16 cellular contexts compared by ENCODE assay signal in the genomic region with DNA sequence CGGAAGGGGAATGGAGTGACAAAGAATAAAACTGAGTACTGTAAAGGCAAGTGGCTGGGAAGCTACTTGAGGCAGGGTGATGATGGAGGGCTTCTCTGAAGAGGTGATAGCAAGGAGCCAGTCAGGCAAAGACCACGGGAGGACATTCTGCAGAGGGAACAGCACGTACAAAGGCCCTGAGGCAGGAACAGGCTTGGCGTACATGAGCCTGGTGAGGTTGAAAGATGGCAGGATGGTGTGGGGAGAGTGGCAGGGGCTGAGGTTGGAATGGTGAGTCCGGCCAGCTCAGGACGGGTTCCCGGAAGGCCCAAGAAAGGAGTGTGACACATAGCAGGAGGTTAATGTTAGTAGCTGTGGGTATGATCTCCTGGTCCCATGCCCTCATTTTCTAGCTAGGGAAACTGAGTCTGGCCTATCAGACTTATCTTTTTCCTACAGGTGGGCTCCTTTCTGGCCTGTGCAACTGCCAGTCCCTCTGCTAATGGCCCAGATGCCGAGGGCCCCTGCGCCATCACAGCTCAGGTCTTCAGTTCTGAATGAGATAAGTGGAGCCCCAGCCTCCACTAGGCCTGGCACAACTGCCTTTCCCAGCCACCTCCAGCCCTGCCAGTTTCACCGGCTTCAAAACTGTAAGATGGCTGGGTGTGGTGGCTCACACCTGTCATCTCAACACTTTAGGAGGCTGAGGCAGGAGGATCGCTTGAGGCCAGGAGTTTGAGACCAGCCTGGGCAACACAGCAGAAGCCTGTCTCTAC.
"Had no signal": no experiment of that assay in that cellular context is flagged by ENCODE, and none has a peak within 500 bp of the region (broad histone marks: within the 10 kb centered on the region; RNA-seq: fewer than 3 reads in every experiment).

No MANE protein-coding gene starts in this region.

- H3K9me3 Mint-ChIP-seq: activated B cell treated with CpG ODN at 0.5 μM for 24 hours; activated CD4-positive, alpha-beta memory T cell treated with anti-CD3 and anti-CD28 coated beads for 36 hours; activated naive CD4-positive, alpha-beta T cell treated with anti-CD3 and anti-CD28 coated beads, Interleukin-2, amount 10 ng/mL, durations not matched to agents 7 days and 5 days; central memory CD8-positive, alpha-beta T cell had no signal

- H3K27ac ChIP-seq: brain microvascular endothelial cell, cardiac muscle cell, Peyer's patch, RWPE1, VCaP had no signal

- H3K9me3 ChIP-seq: MG63, Peyer's patch had no signal

- DNase-seq: KG1, NCI-H1048, NCI-H2081 treated with DMSO at 0.1 percent for 48 hours, NCI-H446 treated with DMSO at 0.1 percent for 48 hours had no signal

- H3K4me1 ChIP-seq: Peyer's patch had no signal

- H3K36me3 Mint-ChIP-seq: activated CD4-positive, alpha-beta memory T cell treated with anti-CD3 and anti-CD28 coated beads for 36 hours; activated naive CD4-positive, alpha-beta T cell treated with anti-CD3 and anti-CD28 coated beads, Interleukin-2, amount 10 ng/mL, durations not matched to agents 7 days and 5 days; activated naive CD8-positive, alpha-beta T cell had no signal

- H3K36me3 ChIP-seq: brain microvascular endothelial cell, cardiac muscle cell, MG63, Peyer's patch had no signal

- H3K4me3 Mint-ChIP-seq: activated B cell treated with CpG ODN at 0.5 μM for 24 hours; activated CD4-positive, alpha-beta memory T cell treated with anti-CD3 and anti-CD28 coated beads for 36 hours; activated naive CD4-positive, alpha-beta T cell treated with anti-CD3 and anti-CD28 coated beads, Interleukin-2, amount 10 ng/mL, durations not matched to agents 7 days and 5 days; activated naive CD8-positive, alpha-beta T cell; activated naive CD8-positive, alpha-beta T cell treated with anti-CD3 and anti-CD28 coated beads, Interleukin-2, amount 50 U/mL, for 24 hours; central memory CD8-positive, alpha-beta T cell had no signal

- H3K4me3 ChIP-seq: cardiac muscle cell, MG63, Peyer's patch had no signal

- H3K27me3 ChIP-seq: MG63, Peyer's patch had no signal

- H3K27ac Mint-ChIP-seq: activated B cell treated with CpG ODN at 0.5 μM for 24 hours; activated CD4-positive, alpha-beta memory T cell treated with anti-CD3 and anti-CD28 coated beads for 36 hours; activated naive CD4-positive, alpha-beta T cell treated with anti-CD3 and anti-CD28 coated beads, Interleukin-2, amount 10 ng/mL, durations not matched to agents 7 days and 5 days; activated naive CD8-positive, alpha-beta T cell; activated naive CD8-positive, alpha-beta T cell treated with anti-CD3 and anti-CD28 coated beads, Interleukin-2, amount 50 U/mL, for 24 hours had no signal

- H3K4me1 Mint-ChIP-seq: activated naive CD4-positive, alpha-beta T cell treated with anti-CD3 and anti-CD28 coated beads, Interleukin-2, amount 10 ng/mL, durations not matched to agents 7 days and 5 days; central memory CD8-positive, alpha-beta T cell had no signal
